In the genomic region with DNA sequence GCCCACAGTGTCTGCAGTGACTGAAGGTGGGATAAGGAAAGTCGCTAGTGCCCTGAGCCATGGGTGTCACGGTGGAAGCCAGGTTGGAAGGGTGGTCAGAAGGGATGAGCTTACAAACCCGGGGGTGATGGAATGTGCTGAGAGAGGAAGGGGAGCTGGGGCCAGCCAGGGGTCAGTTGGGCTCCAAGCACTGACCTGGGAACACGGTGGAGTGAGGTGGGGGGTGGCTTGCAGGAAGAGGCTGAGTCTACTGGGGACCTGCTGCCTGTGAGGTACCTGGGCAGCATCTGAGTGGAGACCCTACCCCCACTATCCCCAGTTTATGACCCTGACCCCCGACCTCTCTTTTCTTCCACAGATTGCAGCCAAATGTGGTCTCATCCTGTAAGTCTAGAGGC, we compare ENCODE assay signal across 19 cellular contexts. TPM values are rescaled to one million over a fixed set of nuclear protein-coding genes. Genes with fewer than 3 reads are reported as not detected.
DNase-seq lines count a peak whose midpoint lies in the region; ATAC-seq, FAIRE-seq and TF ChIP-seq lines count a peak whose summit lies in the region.
"Had no signal": no experiment of that assay in that cellular context is flagged by ENCODE, and none has a peak within 500 bp of the region (broad histone marks: within the 10 kb centered on the region; RNA-seq: fewer than 3 reads in every experiment).

No MANE protein-coding gene starts in this region.

- no peak overlapping the region for H3K9ac ChIP-seq in endodermal cell (ENCODE audit: extremely low read depth, low read length, poor library complexity, severe bottlenecking)
- H3K9ac ChIP-seq in neural progenitor cell: no peak overlapping the region

- H3K36me3 ChIP-seq in endodermal cell (ENCODE audit: control insufficient read depth, insufficient read depth, low read length) (no peaks in the 10 kb centered on the region), neural progenitor cell (no peaks in the 10 kb centered on the region)
- H3K36me3 ChIP-seq: HAP-1 had no signal

- H3K27ac Mint-ChIP-seq in HFFc6 (peak overlapping the region; percentile 63), endodermal cell (peak overlapping the region; percentile 33), neural progenitor cell (no peak overlapping the region)

- no peak for TF ChIP-seq POLR2A in A549 (IDR thresholded peaks at IDR 0.05; ENCODE audit: low read length)

- peaks cover 6% of the 10 kb centered on the region for H3K36me3 Mint-ChIP-seq in HFFc6 (ENCODE audit: low read depth)
- H3K36me3 Mint-ChIP-seq in endodermal cell (ENCODE audit: low read depth): peaks cover 25% of the 10 kb centered on the region
- no peaks in the 10 kb centered on the region for H3K36me3 Mint-ChIP-seq in neural progenitor cell

- CTCF ChIA-PET in A549 (lab: Yijun Ruan, JAX): interaction anchor here (1.5 to 46.2 kb wide), 8 partner anchors 3 to 279 kb away, joined by 3 to 1256 read pairs (median 42); a partner anchor contains a TSS

- H3K4me1 ChIP-seq in A549 (peaks cover 75% of the 10 kb centered on the region), endodermal cell (ENCODE audit: control insufficient read depth, insufficient read depth, low read length) (peaks cover 5% of the 10 kb centered on the region), neural progenitor cell (peaks cover 21% of the 10 kb centered on the region)

- no peaks in the 10 kb centered on the region for H3K27me3 ChIP-seq in endodermal cell (ENCODE audit: control insufficient read depth, insufficient read depth, low read length, poor library complexity, severe bottlenecking)
- peaks cover 13% of the 10 kb centered on the region for H3K27me3 ChIP-seq in neural progenitor cell
- H3K27me3 ChIP-seq: Peyer's patch had no signal

- DNase-seq in A549 (ENCODE audit: low read depth in 1 of 2, low spot score in 1 of 2) (no peak), HFFc6 (no peak), endodermal cell (peak; percentile 56), neural progenitor cell (ENCODE audit: low spot score) (no peak), NCI-H2196 (lab: John Stamatoyannopoulos, UW; ENCODE audit: unreplicated experiment) (no peak), NCI-H226 (no peak)
- DNase-seq in activated CD4-positive, alpha-beta T cell treated with anti-CD3 and anti-CD28 coated beads, Interleukin-2, amount 50 U/mL, for 4 hours: no peak
- DNase-seq: C1 segment of cervical spinal cord, DMS153, EL, KG1, NCI-H1048, NCI-H1694, NCI-H2107, NCI-H446, SHP77 treated with DMSO at 0.1 percent for 48 hours had no signal

- H3K4me3 Mint-ChIP-seq in HFFc6 (no peak overlapping the region), endodermal cell (peak overlapping the region; percentile 70), neural progenitor cell (no peak overlapping the region)

- H2AFZ ChIP-seq in neural progenitor cell (replicated peaks): no peak overlapping the region

- TF ChIP-seq RAD21 in A549 (conservative IDR thresholded peaks at IDR 0.05 in 1 of 2, IDR thresholded peaks at IDR 0.05 in 1 of 2): no peak

- H3K9me3 ChIP-seq in A549 (no peaks in the 10 kb centered on the region), endodermal cell (ENCODE audit: control insufficient read depth, low read length) (no peaks in the 10 kb centered on the region), neural progenitor cell (ENCODE audit: low read depth) (no peaks in the 10 kb centered on the region)
- H3K9me3 ChIP-seq: HAP-1, Peyer's patch had no signal

- TF ChIP-seq CTCF in A549 (IDR thresholded peaks at IDR 0.05) (no peak), HFFc6 (IDR thresholded peaks at IDR 0.05) (no peak), endodermal cell (conservative IDR thresholded peaks at IDR 0.05) (no peak), neural progenitor cell (IDR thresholded peaks at IDR 0.05) (no peak)

- no peak for ATAC-seq in A549
- ATAC-seq in HG03460 (IDR thresholded peaks at IDR 0.05; ENCODE audit: unreplicated experiment): no peak

- FAIRE-seq in A549 (lab: Jason Lieb, UNC): no peak

- POLR2A ChIA-PET in A549 (lab: Yijun Ruan, JAX): interaction anchor here (0.6 to 1.3 kb wide), 2 partner anchors 12 to 64 kb away, joined by 4 to 6 read pairs; no protein-coding TSS in a partner anchor

- WGBS in A549 (ENCODE audit: missing lambda C conversion rate): 61% methylated on average over 5 of the region's 5 CpGs
- WGBS in endodermal cell (ENCODE audit: insufficient coverage in 1 of 2, insufficient read length in 1 of 2), 2 experiments: 73 to 89% methylated on average over 3 to 5 of the region's 5 CpGs

- H3F3A ChIP-seq in neural progenitor cell (ENCODE audit: low read depth): peaks cover 11% of the 10 kb centered on the region

- H3K4me2 ChIP-seq in A549 (peak overlapping the region; percentile 94), neural progenitor cell (peak overlapping the region; percentile 31)

- H3K4me3 ChIP-seq in A549 (no peak overlapping the region), endodermal cell (ENCODE audit: low read length) (no peak overlapping the region), neural progenitor cell (no peak overlapping the region)
- H3K4me3 ChIP-seq: HAP-1 had no signal

- H4K20me1 ChIP-seq in neural progenitor cell (ENCODE audit: low read depth): no peaks in the 10 kb centered on the region

- no peak for TF ChIP-seq EP300 in A549 (IDR thresholded peaks at IDR 0.05)

- H3K27ac ChIP-seq in A549 (peak overlapping the region; percentile 52 to 91; a peak in 5 of 6 replicates), endodermal cell (ENCODE audit: low read depth, low read length) (no peak overlapping the region), neural progenitor cell (no peak overlapping the region)
- H3K27ac ChIP-seq: Peyer's patch had no signal

- H3K9me3 Mint-ChIP-seq in HFFc6: no peaks in the 10 kb centered on the region
- H3K9me3 Mint-ChIP-seq in endodermal cell: no peaks in the 10 kb centered on the region
- no peaks in the 10 kb centered on the region for H3K9me3 Mint-ChIP-seq in neural progenitor cell

- H3K79me2 ChIP-seq in neural progenitor cell (ENCODE audit: low read depth): no peaks in the 10 kb centered on the region

- H3K4me1 Mint-ChIP-seq in HFFc6 (ENCODE audit: low read depth) (peaks cover 41% of the 10 kb centered on the region), endodermal cell (peaks cover 40% of the 10 kb centered on the region), neural progenitor cell (peaks cover 12% of the 10 kb centered on the region)

- H3K27me3 Mint-ChIP-seq in HFFc6 (ENCODE audit: insufficient read depth) (no peaks in the 10 kb centered on the region; the same call in 1 of the 2 replicates), endodermal cell (ENCODE audit: insufficient read depth) (peaks cover 5% of the 10 kb centered on the region), neural progenitor cell (ENCODE audit: insufficient read depth, low read depth) (peaks cover 6% of the 10 kb centered on the region)

TF ChIP-seq in A549, 52 proteins besides CTCF, POLR2A, EP300 and RAD21:
- TF ChIP-seq MAFK (IDR thresholded peaks at IDR 0.05; ENCODE audit: partially characterized antibody) (no peak), CBX2 (IDR thresholded peaks at IDR 0.05; ENCODE audit: borderline replicate concordance, low read depth) (no peak), CHD2 (IDR thresholded peaks at IDR 0.05; ENCODE audit: low read length, partially characterized antibody) (no peak), RFX5 (IDR thresholded peaks at IDR 0.05) (no peak), ZFP36 (IDR thresholded peaks at IDR 0.05; ENCODE audit: borderline replicate concordance, partially characterized antibody) (no peak), ZSCAN20 (CRISPR knock-in tag; IDR thresholded peaks at IDR 0.05) (no peak), FOSL2 (IDR thresholded peaks at IDR 0.05) (no peak), FOSL2 (CRISPR knock-in tag; IDR thresholded peaks at IDR 0.05) (no peak), ESRRA (IDR thresholded peaks at IDR 0.05; ENCODE audit: borderline replicate concordance, low read length) (no peak), HOXB13 (CRISPR knock-in tag; IDR thresholded peaks at IDR 0.05; ENCODE audit: low read depth) (no peak), CHD4 (IDR thresholded peaks at IDR 0.05; ENCODE audit: borderline replicate concordance) (no peak), KDM1A (IDR thresholded peaks at IDR 0.05; ENCODE audit: low read depth) (no peak)
- TF ChIP-seq, protein P1, sequence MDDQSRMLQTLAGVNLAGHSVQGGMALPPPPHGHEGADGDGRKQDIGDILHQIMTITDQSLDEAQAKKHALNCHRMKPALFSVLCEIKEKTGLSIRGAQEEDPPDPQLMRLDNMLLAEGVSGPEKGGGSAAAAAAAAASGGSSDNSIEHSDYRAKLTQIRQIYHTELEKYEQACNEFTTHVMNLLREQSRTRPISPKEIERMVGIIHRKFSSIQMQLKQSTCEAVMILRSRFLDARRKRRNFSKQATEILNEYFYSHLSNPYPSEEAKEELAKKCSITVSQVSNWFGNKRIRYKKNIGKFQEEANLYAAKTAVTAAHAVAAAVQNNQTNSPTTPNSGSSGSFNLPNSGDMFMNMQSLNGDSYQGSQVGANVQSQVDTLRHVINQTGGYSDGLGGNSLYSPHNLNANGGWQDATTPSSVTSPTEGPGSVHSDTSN (IDR thresholded peaks at IDR 0.05): no peak
- TF ChIP-seq, protein P2, sequence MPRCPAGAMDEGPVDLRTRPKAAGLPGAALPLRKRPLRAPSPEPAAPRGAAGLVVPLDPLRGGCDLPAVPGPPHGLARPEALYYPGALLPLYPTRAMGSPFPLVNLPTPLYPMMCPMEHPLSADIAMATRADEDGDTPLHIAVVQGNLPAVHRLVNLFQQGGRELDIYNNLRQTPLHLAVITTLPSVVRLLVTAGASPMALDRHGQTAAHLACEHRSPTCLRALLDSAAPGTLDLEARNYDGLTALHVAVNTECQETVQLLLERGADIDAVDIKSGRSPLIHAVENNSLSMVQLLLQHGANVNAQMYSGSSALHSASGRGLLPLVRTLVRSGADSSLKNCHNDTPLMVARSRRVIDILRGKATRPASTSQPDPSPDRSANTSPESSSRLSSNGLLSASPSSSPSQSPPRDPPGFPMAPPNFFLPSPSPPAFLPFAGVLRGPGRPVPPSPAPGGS (IDR thresholded peaks at IDR 0.05): no peak

RNA-seq across cellular contexts. Expression of a gene that starts 3.1 kb away (rescaled TPM):
- polyA plus RNA-seq in A549 (2011; rRNA removed): 10.3 and 11.9 TPM in 2 replicates
- 14.4 and 16.7 TPM in 2 replicates for polyA plus RNA-seq in A549 (2012; cell fraction: cytosol; rRNA removed)
- polyA plus RNA-seq in A549 (2012; cell fraction: nucleus; rRNA removed): 17.9 and 18.6 TPM in 2 replicates
- polyA plus RNA-seq in A549 (2017; fragmentation: RNase III; extraction: RNeasy Plus Mini Kit Qiagen cat#74134 plus additional on column Dnase treatment): 22.7 to 27.5 TPM (median 25.1 TPM) in 3 replicates
- polyA minus RNA-seq in A549 (2011; rRNA and poly(A)+ RNA removed): 11.4 and 13.0 TPM in 2 replicates
- under 1 TPM in 3 of 6 experiments, not detected in 3; 0.17 to 0.24 (median 0.18) TPM for total RNA-seq in HFFc6 (2021; fragmentation: NEBNext Ultra II Directional; extraction: Animal tissue kit (Norgen Biotek cat#: 25700))
- total RNA-seq in endodermal cell: 10 to 100 TPM; 34.3 to 35.8 TPM
- 9.6 TPM for polyA plus RNA-seq in endodermal cell (2013, experiment 1 of 2)
- polyA plus RNA-seq in endodermal cell (2013, experiment 2 of 2): 8.7 TPM
- 1.8 and 4.4 TPM in 2 replicates for total RNA-seq in neural progenitor cell (ENCODE audit: low replicate concordance)

Comparison
In these comparisons a context has a peak if more than half of its experiments do, and no peak if none do; other contexts are left out.
1. H3K27ac ChIP-seq: peak in A549 (2 of 2); none in endodermal cell (single experiment) and neural progenitor cell (single experiment).